In genomic region chr10:131018886-131019500, GRCh38 we compare ENCODE assay signal across 12 cellular contexts.
A peak's percentile ranks its signal among the peaks of the same experiment; 100 is the strongest.
DNase-seq lines count a peak whose midpoint lies in the region; ATAC-seq and TF ChIP-seq lines count a peak whose summit lies in the region.
"Had no signal": no experiment of that assay in that cellular context is flagged by ENCODE, and none has a peak within 500 bp of the region (broad histone marks: within the 10 kb centered on the region; RNA-seq: fewer than 3 reads in every experiment).

No MANE protein-coding gene starts in this region.

- H3K27me3 ChIP-seq in endodermal cell (ENCODE audit: control insufficient read depth, insufficient read depth, low read length, poor library complexity, severe bottlenecking) (no peaks in the 10 kb centered on the region), neural progenitor cell (no peaks in the 10 kb centered on the region), heart left ventricle (peaks cover 0 to 28% (median 0%) of the 10 kb centered on the region in 9 donors)
- H3K27me3 ChIP-seq: BLaER1 had no signal

- no peaks in the 10 kb centered on the region for H3K36me3 Mint-ChIP-seq in endodermal cell (ENCODE audit: low read depth)
- no peaks in the 10 kb centered on the region for H3K36me3 Mint-ChIP-seq in neural progenitor cell
- H3K36me3 Mint-ChIP-seq: CD8-positive, alpha-beta memory T cell had no signal

- no peak overlapping the region for H3K9ac ChIP-seq in endodermal cell (ENCODE audit: extremely low read depth, low read length, poor library complexity, severe bottlenecking)
- H3K9ac ChIP-seq in neural progenitor cell = no peak overlapping the region
- H3K9ac ChIP-seq: BLaER1 had no signal

- H3K79me2 ChIP-seq in neural progenitor cell (ENCODE audit: low read depth) = no peaks in the 10 kb centered on the region

- TF ChIP-seq POLR2A in heart left ventricle (IDR thresholded peaks at IDR 0.05) = no peak

- H3K27me3 Mint-ChIP-seq in endodermal cell (ENCODE audit: insufficient read depth) (peaks cover 15% of the 10 kb centered on the region), neural progenitor cell (ENCODE audit: insufficient read depth, low read depth) (peaks cover 12% of the 10 kb centered on the region)
- H3K27me3 Mint-ChIP-seq: CD8-positive, alpha-beta memory T cell had no signal

- 75 to 82% methylated on average over 13 to 14 of the region's 14 CpGs for WGBS in endodermal cell (ENCODE audit: insufficient coverage in 1 of 2, insufficient read length in 1 of 2), 2 experiments
- WGBS in heart left ventricle, 4 donors = 41 to 50% (median 49%) methylated on average over 14 of the region's 14 CpGs

- no peak overlapping the region for H2AFZ ChIP-seq in neural progenitor cell (replicated peaks)

- no peaks in the 10 kb centered on the region for H4K20me1 ChIP-seq in neural progenitor cell (ENCODE audit: low read depth)
- H4K20me1 ChIP-seq: BLaER1 had no signal

- H3K4me2 ChIP-seq in neural progenitor cell = no peak overlapping the region
- H3K4me2 ChIP-seq: BLaER1 had no signal

- H3K9me3 ChIP-seq in endodermal cell (ENCODE audit: control insufficient read depth, low read length) (no peaks in the 10 kb centered on the region), neural progenitor cell (ENCODE audit: low read depth) (no peaks in the 10 kb centered on the region), heart left ventricle (no peaks in the 10 kb centered on the region)
- H3K9me3 ChIP-seq: BLaER1 had no signal

- no peak overlapping the region for H3K27ac ChIP-seq in endodermal cell (ENCODE audit: low read depth, low read length)
- H3K27ac ChIP-seq in neural progenitor cell = no peak overlapping the region
- no peak overlapping the region for H3K27ac ChIP-seq in heart left ventricle
- H3K27ac ChIP-seq: BLaER1 had no signal

- TF ChIP-seq CTCF in endodermal cell (conservative IDR thresholded peaks at IDR 0.05) (no peak), neural progenitor cell (IDR thresholded peaks at IDR 0.05) (no peak), heart left ventricle (IDR thresholded peaks at IDR 0.05) (no peak)

- H3K27ac Mint-ChIP-seq in endodermal cell (peak overlapping the region; percentile 83), neural progenitor cell (peak overlapping the region; percentile 68)
- H3K27ac Mint-ChIP-seq: CD8-positive, alpha-beta memory T cell had no signal

- H3K4me3 Mint-ChIP-seq in endodermal cell = no peak overlapping the region
- H3K4me3 Mint-ChIP-seq in neural progenitor cell = no peak overlapping the region
- H3K4me3 Mint-ChIP-seq: CD8-positive, alpha-beta memory T cell had no signal

- ATAC-seq in heart left ventricle (no peak), HG03521 (IDR thresholded peaks at IDR 0.05; ENCODE audit: unreplicated experiment) (no peak)

- H3K4me1 Mint-ChIP-seq in endodermal cell (peaks cover 23% of the 10 kb centered on the region), neural progenitor cell (no peaks in the 10 kb centered on the region)
- H3K4me1 Mint-ChIP-seq: CD8-positive, alpha-beta memory T cell had no signal

- peaks cover 6% of the 10 kb centered on the region for H3K4me1 ChIP-seq in endodermal cell (ENCODE audit: control insufficient read depth, insufficient read depth, low read length)
- H3K4me1 ChIP-seq in neural progenitor cell = no peaks in the 10 kb centered on the region
- H3K4me1 ChIP-seq in heart left ventricle = no peaks in the 10 kb centered on the region
- H3K4me1 ChIP-seq: BLaER1 had no signal

- H3K4me3 ChIP-seq in endodermal cell (ENCODE audit: low read length) = no peak overlapping the region
- H3K4me3 ChIP-seq in neural progenitor cell = no peak overlapping the region
- no peak overlapping the region for H3K4me3 ChIP-seq in heart left ventricle
- H3K4me3 ChIP-seq: BLaER1 had no signal

- intact Hi-C loops in heart left ventricle (cut with DNase I) = no loop called here

- H3K9me3 Mint-ChIP-seq in endodermal cell (no peaks in the 10 kb centered on the region), neural progenitor cell (no peaks in the 10 kb centered on the region)

- no peaks in the 10 kb centered on the region for H3K36me3 ChIP-seq in endodermal cell (ENCODE audit: control insufficient read depth, insufficient read depth, low read length)
- no peaks in the 10 kb centered on the region for H3K36me3 ChIP-seq in neural progenitor cell
- no peaks in the 10 kb centered on the region for H3K36me3 ChIP-seq in heart left ventricle
- H3K36me3 ChIP-seq: BLaER1 had no signal

- DNase-seq in ELF-1 (ENCODE audit: low read depth, low spot score) (peak; percentile 26), OCI-M1 (lab: John Stamatoyannopoulos, UW) (peak; percentile 14), endodermal cell (peak; percentile 76), neural progenitor cell (ENCODE audit: low spot score) (no peak), NCI-H1930 (lab: John Stamatoyannopoulos, UW) (no peak), heart left ventricle (no peak)
- DNase-seq: 8988T; AML-193; CD8-positive, alpha-beta memory T cell; DMS53 had no signal

- no peaks in the 10 kb centered on the region for H3F3A ChIP-seq in neural progenitor cell (ENCODE audit: low read depth)

Comparison
In these comparisons a context has a peak if more than half of its experiments do, and no peak if none do; other contexts are left out.
1. DNase-seq: peak in ELF-1 (single experiment), OCI-M1 (single experiment) and endodermal cell (single experiment); none in neural progenitor cell (single experiment), NCI-H1930 (0 of 2) and heart left ventricle (0 of 5).